ENCODE assay signal across 8 cellular contexts in genomic region chr1:67832737-67833594, GRCh38.
DNase-seq lines count a peak whose midpoint lies in the region; ATAC-seq and TF ChIP-seq lines count a peak whose summit lies in the region.

Gene GNG12, minus strand, starts transcription at chr1:67833467. Its CDS starts 125,781 bp downstream, at chr1:67707686.

- no peaks in the 10 kb centered on the region for H3K36me3 Mint-ChIP-seq in activated naive CD4-positive, alpha-beta T cell treated with anti-CD3 and anti-CD28 coated beads, Interleukin-2, amount 10 ng/mL, durations not matched to agents 7 days and 5 days
- peaks cover 8% of the 10 kb centered on the region for H3K36me3 Mint-ChIP-seq in nephron progenitor cell (ENCODE audit: low read depth)

- H3K27me3 Mint-ChIP-seq in activated naive CD4-positive, alpha-beta T cell treated with anti-CD3 and anti-CD28 coated beads, Interleukin-2, amount 10 ng/mL, durations not matched to agents 7 days and 5 days, result peaks cover 68% of the 10 kb centered on the region
- peaks cover 14% of the 10 kb centered on the region for H3K27me3 Mint-ChIP-seq in nephron progenitor cell (ENCODE audit: low read depth, poor library complexity)

- no peaks in the 10 kb centered on the region for H3K79me2 ChIP-seq in MM.1S (ENCODE audit: low read length)

- H3K9me3 Mint-ChIP-seq in activated naive CD4-positive, alpha-beta T cell treated with anti-CD3 and anti-CD28 coated beads, Interleukin-2, amount 10 ng/mL, durations not matched to agents 7 days and 5 days, result no peaks in the 10 kb centered on the region
- no peaks in the 10 kb centered on the region for H3K9me3 Mint-ChIP-seq in nephron progenitor cell

- H3K4me3 Mint-ChIP-seq in activated naive CD4-positive, alpha-beta T cell treated with anti-CD3 and anti-CD28 coated beads, Interleukin-2, amount 10 ng/mL, durations not matched to agents 7 days and 5 days, result peak within 1 kb of the TSS; percentile 64
- H3K4me3 Mint-ChIP-seq in nephron progenitor cell, result peak within 1 kb of the TSS; percentile 97

- peak within 1 kb of the TSS; percentile 97 for H3K4me2 ChIP-seq in MM.1S (ENCODE audit: low read depth, low read length)

- H2AFZ ChIP-seq in MM.1S (ENCODE audit: low read length), result peak within 1 kb of the TSS; percentile 59

- no peaks in the 10 kb centered on the region for H3F3A ChIP-seq in MM.1S (ENCODE audit: insufficient read depth, low read length)

- peak within 1 kb of the TSS; percentile 64 for H3K4me3 ChIP-seq in MM.1S (ENCODE audit: low read length)

- no peak for TF ChIP-seq CTCF in MM.1S (IDR thresholded peaks at IDR 0.05; ENCODE audit: low read length)
- no peak for TF ChIP-seq CTCF in nephron progenitor cell (IDR thresholded peaks at IDR 0.05)

- no peaks in the 10 kb centered on the region for H4K20me1 ChIP-seq in MM.1S (ENCODE audit: insufficient read depth, low read length)

- no peak within 1 kb of the TSS for H3K27ac Mint-ChIP-seq in activated naive CD4-positive, alpha-beta T cell treated with anti-CD3 and anti-CD28 coated beads, Interleukin-2, amount 10 ng/mL, durations not matched to agents 7 days and 5 days
- peak within 1 kb of the TSS; percentile 95 for H3K27ac Mint-ChIP-seq in nephron progenitor cell

- H3K9me3 ChIP-seq in MM.1S (replicated peaks; ENCODE audit: insufficient read depth, low read length), result no peaks in the 10 kb centered on the region

- H3K27me3 ChIP-seq in MM.1S (replicated peaks; ENCODE audit: insufficient read depth, low read length), result no peaks in the 10 kb centered on the region; the same call in 1 of the 2 replicates

- H3K4me1 ChIP-seq in MM.1S (ENCODE audit: low read length), result no peaks in the 10 kb centered on the region

- DNase-seq in C1 segment of cervical spinal cord (lab: John Stamatoyannopoulos, UW), result peak in 9 of 14 donors; percentile 13 to 75 (median 55)
- peak; percentile 60 for DNase-seq in MM.1S
- peak; percentile 44 for DNase-seq in activated naive CD4-positive, alpha-beta T cell treated with anti-CD3 and anti-CD28 coated beads, Interleukin-2, amount 10 ng/mL, durations not matched to agents 7 days and 5 days
- peak; percentile 23 for DNase-seq in germinal center (ENCODE audit: low spot score)
- DNase-seq in nephron progenitor cell, result peak; percentile 78

- H3K36me3 ChIP-seq in MM.1S (replicated peaks; ENCODE audit: insufficient read depth, low read length), result no peaks in the 10 kb centered on the region

- ATAC-seq in GM19351 (IDR thresholded peaks at IDR 0.05; ENCODE audit: unreplicated experiment) (peak; percentile 69), HG02840 (IDR thresholded peaks at IDR 0.05; ENCODE audit: low FRiP score, unreplicated experiment) (no peak), HG03457 (IDR thresholded peaks at IDR 0.05; ENCODE audit: unreplicated experiment) (no peak)

- H3K9ac ChIP-seq in MM.1S (ENCODE audit: low read length), result no peak within 1 kb of the TSS

- no peaks in the 10 kb centered on the region for H3K9me2 ChIP-seq in MM.1S (replicated peaks; ENCODE audit: insufficient read depth, low read length)

- CTCF ChIA-PET in activated naive CD4-positive, alpha-beta T cell treated with anti-CD3 and anti-CD28 coated beads, Interleukin-2, amount 10 ng/mL, durations not matched to agents 7 days and 5 days (lab: Charles Lee), result interaction anchor here (1.0 kb wide), 1 partner anchor 56 kb away, joined by 3 read pairs; no protein-coding TSS in a partner anchor

- peaks cover 18% of the 10 kb centered on the region for H3K4me1 Mint-ChIP-seq in activated naive CD4-positive, alpha-beta T cell treated with anti-CD3 and anti-CD28 coated beads, Interleukin-2, amount 10 ng/mL, durations not matched to agents 7 days and 5 days
- peaks cover 78% of the 10 kb centered on the region for H3K4me1 Mint-ChIP-seq in nephron progenitor cell

- no peak within 1 kb of the TSS for H3K27ac ChIP-seq in MM.1S (ENCODE audit: low read length)

Comparison
In these comparisons a context has a peak if more than half of its experiments do, and no peak if none do; other contexts are left out.
1. DNase-seq: peak in every context shown above with its lines; median percentile 78 in nephron progenitor cell; 60 in MM.1S; 55 in C1 segment of cervical spinal cord; 44 in activated naive CD4-positive, alpha-beta T cell treated with anti-CD3 and anti-CD28 coated beads, Interleukin-2, amount 10 ng/mL, durations not matched to agents 7 days and 5 days; 23 in germinal center.